ENCODE assay signal across 5 cellular contexts in the genomic region with DNA sequence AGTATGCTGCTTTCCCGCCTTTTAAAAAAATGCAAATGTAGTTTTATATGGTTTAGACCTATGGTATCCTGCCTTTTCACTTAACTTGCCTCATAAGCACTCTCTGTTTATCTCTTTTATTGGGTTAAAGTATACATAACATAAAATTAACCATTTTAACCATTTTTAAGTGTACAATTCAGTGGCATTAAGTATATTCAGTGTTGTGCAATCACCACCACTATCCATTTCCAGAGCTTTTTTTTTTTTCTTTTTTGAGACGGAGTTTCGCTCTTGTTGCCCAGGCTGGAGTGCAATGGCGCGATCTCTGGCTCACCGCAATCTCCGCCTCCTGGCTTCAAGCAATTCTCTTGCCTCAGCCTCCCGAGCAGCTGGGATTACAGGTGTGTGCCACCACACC. TPM values are rescaled to one million over a fixed set of nuclear protein-coding genes. Genes with fewer than 3 reads are reported as not detected.
A peak's percentile ranks its signal among the peaks of the same experiment; 100 is the strongest.
DNase-seq lines count a peak whose midpoint lies in the region; ATAC-seq, FAIRE-seq and TF ChIP-seq lines count a peak whose summit lies in the region.
"Not testable (repeated sequence)": the region's sequence is repeated elsewhere in the genome, so short reads cannot be mapped to it uniquely, and the experiment has no call there.

No MANE protein-coding gene starts in this region.

- not testable (repeated sequence) for H3K4me3 ChIP-seq in Caco-2 (ENCODE audit: low read depth, low read length); Panc1 (ENCODE audit: low read depth in 2 of 2, low read length in 2 of 2); K562; hepatocyte; parathyroid adenoma (ENCODE audit: low read depth, low read length)

- H3K9me1 ChIP-seq in K562 (ENCODE audit: control insufficient read depth, insufficient read depth, low read length) = not testable (repeated sequence)

- BruUV-seq in Caco-2 (replicated peaks; lab: Mats Ljungman, UMichigan); Panc1 (replicated peaks; lab: Mats Ljungman, UMichigan); K562 (replicated peaks; lab: Mats Ljungman, UMichigan): not testable (repeated sequence)

- not testable (repeated sequence) for H3K9me2 ChIP-seq in hepatocyte (replicated peaks; ENCODE audit: insufficient read depth)

- not testable (repeated sequence) for H3K9ac ChIP-seq in K562 (ENCODE audit: insufficient read depth in 1 of 2, low read depth in 2 of 2, low read length in 2 of 2); parathyroid adenoma

- not testable (repeated sequence) for DNase-seq in Caco-2; Panc1 (ENCODE audit: low read depth, low spot score); K562 (ENCODE audit: extremely low read depth in 1 of 4, low spot score in 3 of 4); hepatocyte (ENCODE audit: low spot score)

- in situ Hi-C loops in Panc1 (cut with HindIII; ENCODE audit: low pct_unique_long_range_greater_than_20kb, low sequenced_read_pairs); K562 (cut with MboI): not testable (repeated sequence)

- not testable (repeated sequence) for H3K27me3 ChIP-seq in Caco-2 (replicated peaks; ENCODE audit: control insufficient read depth, insufficient read depth, low read length); Panc1 (ENCODE audit: control insufficient read depth, insufficient read depth, low read length); K562 (ENCODE audit: control insufficient read depth in 2 of 2, insufficient read depth in 2 of 2, low read length in 2 of 2); hepatocyte; parathyroid adenoma (ENCODE audit: control insufficient read depth, insufficient read depth, low read length)

- 100% methylated on average over 2 of the region's 8 CpGs for WGBS in K562 (ENCODE audit: insufficient coverage, low coverage, missing lambda C conversion rate)
- WGBS in hepatocyte (ENCODE audit: low lambda C conversion rate, missing lambda C conversion rate) = 96% methylated on average over 8 of the region's 8 CpGs

- peak overlapping the region; percentile 16 for H3K27ac Mint-ChIP-seq in Caco-2 (ENCODE audit: unreplicated experiment)

- H3K4me3 Mint-ChIP-seq in Caco-2 (ENCODE audit: unreplicated experiment) = not testable (repeated sequence)

- intact Hi-C loops in Caco-2 (cut with micrococcal nuclease; ENCODE audit: unreplicated experiment) (loop anchor here (5.0 kb wide), 1 partner anchor 130 kb away; no protein-coding TSS in a partner anchor), K562 (cut with micrococcal nuclease) (loop anchor here (5.0 to 10.0 kb wide), 2 partner anchors 45 to 463 kb away; a partner anchor contains a TSS)
- intact Hi-C loops in Panc1 (cut with micrococcal nuclease; ENCODE audit: unreplicated experiment) = not testable (repeated sequence)

- peaks cover 69% of the 10 kb centered on the region for H3K4me1 Mint-ChIP-seq in Caco-2 (ENCODE audit: low read depth, unreplicated experiment)

- not testable (repeated sequence) for H4K20me1 ChIP-seq in K562 (replicated peaks; ENCODE audit: control insufficient read depth, insufficient read depth, low read length); hepatocyte (ENCODE audit: insufficient read depth, poor library complexity, severe bottlenecking)

- not testable (repeated sequence) for TF ChIP-seq EP300 in K562 (IDR thresholded peaks at IDR 0.05; ENCODE audit: low read length)

- ATAC-seq in Panc1, K562: not testable (repeated sequence)

- CTCF ChIA-PET in Caco-2 (lab: Charles Lee); Panc1 (lab: Charles Lee); K562 (lab: Yijun Ruan, JAX; ENCODE audit: low intra/inter-chr PET ratio): not testable (repeated sequence)

- H3K4me1 ChIP-seq in Caco-2 (peaks cover 78% of the 10 kb centered on the region), Panc1 (ENCODE audit: control insufficient read depth, insufficient read depth, low read length) (peaks cover 72% of the 10 kb centered on the region), K562 (replicated peaks in 1 of 2; ENCODE audit: control insufficient read depth in 2 of 2, insufficient read depth in 2 of 2, low read length in 2 of 2) (peaks cover 3 to 23% of the 10 kb centered on the region in 2 experiments; a peak in 3 of 5 replicates), hepatocyte (ENCODE audit: insufficient read depth) (peaks cover 49% of the 10 kb centered on the region), parathyroid adenoma (peaks cover 62% of the 10 kb centered on the region)

- H3K36me3 Mint-ChIP-seq in Caco-2 (ENCODE audit: insufficient read depth, unreplicated experiment) = peaks cover 29% of the 10 kb centered on the region

- H3K36me3 ChIP-seq in Caco-2 (ENCODE audit: control insufficient read depth, insufficient read depth, low read length); Panc1 (ENCODE audit: control insufficient read depth, insufficient read depth, low read length); K562 (ENCODE audit: control insufficient read depth, insufficient read depth, low read length); hepatocyte (replicated peaks; ENCODE audit: insufficient read depth, low read depth); parathyroid adenoma (ENCODE audit: control insufficient read depth, insufficient read depth, low read length): not testable (repeated sequence)

- not testable (repeated sequence) for TF ChIP-seq RAD21 in K562 (CRISPR knock-in tag; conservative IDR thresholded peaks at IDR 0.05 in 1 of 2, IDR thresholded peaks at IDR 0.05 in 1 of 2)

- FAIRE-seq in K562 (lab: Jason Lieb, UNC) = not testable (repeated sequence)

- not testable (repeated sequence) for H3K9me3 ChIP-seq in Caco-2; Panc1 (ENCODE audit: control insufficient read depth, insufficient read depth, low read depth, low read length); K562 (replicated peaks; ENCODE audit: control insufficient read depth, insufficient read depth, low read depth, low read length); hepatocyte (ENCODE audit: low read depth); parathyroid adenoma (ENCODE audit: control insufficient read depth, low read length)

- not testable (repeated sequence) for H2AFZ ChIP-seq in K562 (ENCODE audit: low read depth, low read length); hepatocyte; parathyroid adenoma

- TF ChIP-seq CTCF in Caco-2 (IDR thresholded peaks at IDR 0.05; ENCODE audit: insufficient read depth in 1 of 2, low read depth in 1 of 2, low read length in 1 of 2, severe bottlenecking in 1 of 2, unreplicated experiment in 1 of 2); Panc1 (IDR thresholded peaks at IDR 0.05); K562 (IDR thresholded peaks at IDR 0.05 in 2 of 3, conservative IDR thresholded peaks at IDR 0.05 in 1 of 3; ENCODE audit: insufficient read depth in 2 of 3, low read depth in 1 of 3, low read length in 3 of 3); hepatocyte (IDR thresholded peaks at IDR 0.05; ENCODE audit: poor library complexity); parathyroid adenoma (IDR thresholded peaks at IDR 0.05): not testable (repeated sequence)

- not testable (repeated sequence) for TF ChIP-seq POLR2A in K562 (conservative IDR thresholded peaks at IDR 0.05)

- H3K27ac ChIP-seq in Panc1 (ENCODE audit: low read length) (peak overlapping the region; percentile 88; the same call in 1 of the 2 replicates), hepatocyte (peak overlapping the region; percentile 80), parathyroid adenoma (peak overlapping the region; percentile 94)
- not testable (repeated sequence) for H3K27ac ChIP-seq in K562 (ENCODE audit: extremely low read depth, low read depth, low read length)

- POLR2A ChIA-PET in Caco-2 (lab: Charles Lee); Panc1 (lab: Charles Lee): not testable (repeated sequence)
- POLR2A ChIA-PET in K562 (lab: Yijun Ruan, JAX) = interaction anchor here (0.7 kb wide), 1 partner anchor 467 kb away, joined by 3 read pairs; no protein-coding TSS in a partner anchor

- not testable (repeated sequence) for H3K79me2 ChIP-seq in K562 (ENCODE audit: control insufficient read depth, insufficient read depth, low read length)
- H3K79me2 ChIP-seq in hepatocyte (peaks cover 73% of the 10 kb centered on the region), parathyroid adenoma (peaks cover 22% of the 10 kb centered on the region)

- not testable (repeated sequence) for H3K27me3 Mint-ChIP-seq in Caco-2 (ENCODE audit: insufficient read depth, unreplicated experiment)

- not testable (repeated sequence) for H3K4me2 ChIP-seq in K562 (ENCODE audit: insufficient read depth, low read length); hepatocyte; parathyroid adenoma (ENCODE audit: low read length)

- not testable (repeated sequence) for H3K9me3 Mint-ChIP-seq in Caco-2 (ENCODE audit: unreplicated experiment)

RNA-seq across cellular contexts. Expression of a gene that starts 46.3 kb away (rescaled TPM):
- total RNA-seq in Caco-2 (2022) (116 and 126 TPM in 2 replicates), Panc1 (2021; ENCODE audit: unreplicated experiment) (120 TPM), K562 (2014; rRNA removed) (13.1 and 17.0 TPM in 2 replicates), K562 (2014; rRNA removed; fragmentation: Illumina TruSeq; extraction: Trizol) (23.8 and 25.6 TPM in 2 replicates), K562 (2015; rRNA removed; fragmentation: Illumina TruSeq; extraction: Trizol) (23.1 and 24.7 TPM in 2 replicates), K562 (2021) (19.0 and 20.3 TPM in 2 replicates), hepatocyte (80.0 and 82.2 TPM in 2 replicates)
- polyA plus RNA-seq in Panc1 (2012; ENCODE audit: insufficient read length) = 63.7 TPM
- 21.5 and 44.0 TPM in 2 replicates for total RNA-seq in K562 (2011; cell fraction: chromatin; rRNA removed; ENCODE audit: low replicate concordance)
- total RNA-seq in K562 (2011; cell fraction: nucleolus; rRNA removed) = 16.0 and 17.0 TPM in 2 replicates
- 30.9 and 54.3 TPM in 2 replicates for total RNA-seq in K562 (2011; cell fraction: nucleoplasm; rRNA removed)
- polyA plus RNA-seq in K562 (2011; rRNA removed) (19.3 and 23.4 TPM in 2 replicates), K562 (2014; fragmentation: Illumina TruSeq; extraction: Trizol) (17.2 and 21.1 TPM in 2 replicates), K562 (2014; fragmentation: Nextera tagmentation; extraction: Ambion mirVana) (1 to 10 TPM; 3.5 to 5.6 TPM), K562 (2014; rRNA removed) (10.4 and 14.0 TPM in 2 replicates), hepatocyte (45.7 and 50.4 TPM in 2 replicates)
- polyA plus RNA-seq in K562 (2011; cell fraction: cytosol; rRNA removed) = 8.7 and 16.6 TPM in 2 replicates
- polyA plus RNA-seq in K562 (2011; cell fraction: nucleus; rRNA removed) = 13.9 and 18.2 TPM in 2 replicates
- 14.9 and 22.1 TPM in 2 replicates for polyA plus RNA-seq in K562 (2012)
- 43.1 and 45.6 TPM in 2 replicates for polyA minus RNA-seq in K562 (2011; rRNA and poly(A)+ RNA removed)
- polyA minus RNA-seq in K562 (2011; cell fraction: cytosol; rRNA and poly(A)+ RNA removed) = 13.6 and 18.3 TPM in 2 replicates
- 19.4 and 34.4 TPM in 2 replicates for polyA minus RNA-seq in K562 (2011; cell fraction: nucleus; rRNA and poly(A)+ RNA removed)
